ENCODE assay signal across 8 cellular contexts in genomic region chr1:202135221-202135721, GRCh38. TPM values are rescaled to one million over a fixed set of nuclear protein-coding genes. Genes with fewer than 3 reads are reported as not detected.
DNase-seq lines count a peak whose midpoint lies in the region; ATAC-seq, FAIRE-seq and TF ChIP-seq lines count a peak whose summit lies in the region.

No MANE protein-coding gene starts in this region.

- no peaks in the 10 kb centered on the region for H3K9me3 ChIP-seq in Peyer's patch

- TF ChIP-seq CTCF in Peyer's patch (IDR thresholded peaks at IDR 0.05): peak; percentile 59 to 88 (median 77)

- no peak overlapping the region for H3K27ac ChIP-seq in Peyer's patch

- peaks cover 0 to 58% (median 0%) of the 10 kb centered on the region in 3 donors for H3K36me3 ChIP-seq in Peyer's patch

- H3K27me3 ChIP-seq in Peyer's patch: no peaks in the 10 kb centered on the region

- H3K4me1 ChIP-seq in Peyer's patch: peaks cover 0 to 12% (median 0%) of the 10 kb centered on the region in 4 donors

- no peak for FAIRE-seq in frontal cortex (lab: Jason Lieb, UNC)

- no peak overlapping the region for H3K4me3 ChIP-seq in Peyer's patch

- TF ChIP-seq POLR2A in Peyer's patch (IDR thresholded peaks at IDR 0.05): no peak

- ATAC-seq in GM18511 (IDR thresholded peaks at IDR 0.05; ENCODE audit: unreplicated experiment) (peak; percentile 60), HG03196 (IDR thresholded peaks at IDR 0.05; ENCODE audit: unreplicated experiment) (no peak)

- DNase-seq in AG08396 (ENCODE audit: low spot score) (peak; percentile 91), Kasumi-1 (lab: John Stamatoyannopoulos, UW) (peak; percentile 66 to 87), Peyer's patch (peak in 2 of 3 donors; percentile 30 to 74), frontal cortex (ENCODE audit: low spot score in 2 of 2) (peak; percentile 74 to 81), nucleus accumbens (lab: John Stamatoyannopoulos, UW) (peak in 48 of 56 donors; percentile 31 to 81 (median 58))
- DNase-seq in activated effector memory CD4-positive, alpha-beta T cell treated with Interleukin-2 at 50 U/mL for 16 hours: peak; percentile 36

RNA-seq across cellular contexts. Expression of gene ARL8A, which starts 9.3 kb away (rescaled TPM):
- total RNA-seq in Peyer's patch: 10 to 100 TPM; 25.7 to 37.1 (median 36.0) TPM
- 99.1 TPM for total RNA-seq in frontal cortex

RNA-seq across cellular contexts. Expression of gene GPR37L1, which starts 12.6 kb away (rescaled TPM):
- total RNA-seq in Peyer's patch: under 1 TPM in 3 of 4 donors, not detected in 1; 0.18 to 0.95 (median 0.27) TPM
- total RNA-seq in frontal cortex: 0.82 TPM

RNA-seq across cellular contexts. Expression of gene PTPN7, which starts 25.1 kb away (rescaled TPM):
- total RNA-seq in Peyer's patch: 10 to 100 TPM in 2 of 4 donors, 1 to 10 TPM in 2; 4.7 to 48.7 (median 7.6) TPM
- not detected for total RNA-seq in frontal cortex

RNA-seq across cellular contexts. Expression of gene LGR6, which starts 58.3 kb away (rescaled TPM):
- total RNA-seq in Peyer's patch (1 to 10 TPM in 3 of 4 donors, under 1 TPM in 1; 0.53 to 3.3 (median 2.3) TPM), frontal cortex (0.41 TPM)

Comparison
In these comparisons a context has a peak if more than half of its experiments do, and no peak if none do; other contexts are left out.
1. DNase-seq: peak in every context shown above with its lines; median percentile 91 in AG08396; 78 in frontal cortex; 76 in Kasumi-1; 58 in nucleus accumbens; 52 in Peyer's patch; 36 in activated effector memory CD4-positive, alpha-beta T cell treated with Interleukin-2 at 50 U/mL for 16 hours.